ENCODE assay signal across 8 cellular contexts in the genomic region with DNA sequence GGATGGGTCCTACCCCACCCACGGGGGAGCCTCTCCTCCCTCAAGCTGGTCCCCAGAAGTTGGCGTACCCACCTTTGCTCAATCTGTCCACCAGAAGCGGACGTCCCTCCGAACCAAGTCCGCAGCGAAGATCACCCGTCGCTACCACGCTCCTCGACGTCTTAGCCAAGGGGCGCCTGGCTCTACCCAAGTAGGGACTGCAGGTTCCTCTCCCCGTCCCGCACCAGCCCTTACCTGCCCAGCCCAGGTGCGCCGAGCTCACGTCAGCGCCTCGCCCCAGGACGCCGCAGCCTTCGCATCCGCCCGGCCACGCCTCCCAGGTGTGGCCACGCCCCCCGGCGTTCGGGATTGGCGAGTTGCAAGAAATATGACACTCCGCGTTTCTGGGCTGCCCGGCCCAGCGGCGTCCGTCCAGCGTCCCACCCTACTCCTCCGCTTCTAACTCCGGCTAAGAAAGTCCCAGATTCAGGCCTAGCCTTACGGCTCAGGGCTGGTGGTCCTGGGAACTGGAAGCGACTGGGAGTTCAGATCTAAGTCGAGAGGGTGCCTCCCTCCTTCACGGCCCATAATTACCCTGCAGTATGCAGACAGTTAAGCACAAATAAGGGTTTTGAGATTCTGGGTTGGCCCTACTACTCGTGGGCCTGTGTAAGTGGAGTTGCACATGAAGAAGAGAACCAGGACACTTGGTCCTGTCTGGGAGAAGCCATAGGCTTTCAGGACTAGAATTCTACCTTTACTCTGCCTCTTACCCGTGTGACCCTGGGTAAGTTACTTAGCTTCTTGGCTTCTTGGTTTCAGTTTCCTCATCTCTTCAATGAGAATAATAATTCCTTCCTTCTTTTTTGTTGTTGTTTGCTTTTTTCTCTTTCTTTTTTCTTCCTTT. TPM values are rescaled to one million over a fixed set of nuclear protein-coding genes. Genes with fewer than 3 reads are reported as not detected.
DNase-seq lines count a peak whose midpoint lies in the region; ATAC-seq, FAIRE-seq and TF ChIP-seq lines count a peak whose summit lies in the region.

A gene (minus strand): TSS at position 268 of the 886 bp plus-strand sequence. CDS start 4,729 bp downstream, outside the sequence.

- peak; percentile 99 for TF ChIP-seq POLR2A in Peyer's patch (IDR thresholded peaks at IDR 0.05)
- TF ChIP-seq POLR2A in heart left ventricle (IDR thresholded peaks at IDR 0.05) = peak in 1 of 2 donors; percentile 18

- H3K36me3 ChIP-seq in A673 (ENCODE audit: insufficient read depth, low read length, poor library complexity, severe bottlenecking) (no peaks in the 10 kb centered on the region), Peyer's patch (no peaks in the 10 kb centered on the region), heart left ventricle (no peaks in the 10 kb centered on the region), psoas muscle (ENCODE audit: insufficient read depth in 1 of 2, low read depth in 1 of 2) (no peaks in the 10 kb centered on the region)

- DNase-seq in A673 (ENCODE audit: low spot score) = peak; percentile 86
- peak; percentile 54 for DNase-seq in GM19239 (ENCODE audit: insufficient read length, low spot score)
- DNase-seq in Peyer's patch = peak; percentile 82 to 97 (median 96)
- DNase-seq in activated naive CD8-positive, alpha-beta T cell treated with anti-CD3 and anti-CD28 coated beads, Interleukin-2, amount 50 U/mL, for 16 hours (ENCODE audit: low read depth, low spot score) = peak; percentile 25
- DNase-seq in heart left ventricle = peak; percentile 57 to 79 (median 76)
- DNase-seq in psoas muscle = peak; percentile 73 to 74
- no peak for DNase-seq in COR-L47 (lab: John Stamatoyannopoulos, UW)

- H3K4me3 ChIP-seq in A673 (ENCODE audit: low read depth, low read length, poor library complexity, severe bottlenecking) (peak within 1 kb of the TSS; percentile 36), Peyer's patch (peak within 1 kb of the TSS; percentile 39 to 73 (median 57)), heart left ventricle (peak within 1 kb of the TSS in 10 of 12 donors; percentile 3 to 57 (median 34)), psoas muscle (peak within 1 kb of the TSS; percentile 46)

- ATAC-seq in HG03442 (IDR thresholded peaks at IDR 0.05; ENCODE audit: unreplicated experiment) (peak; percentile 86), heart left ventricle (peak; percentile 12 to 73 (median 66)), psoas muscle (peak; percentile 28 to 67 (median 52))

- CTCF ChIA-PET in A673 (lab: Charles Lee) = interaction anchor here (0.6 kb wide), 1 partner anchor 37 kb away, joined by 3 read pairs; no protein-coding TSS in a partner anchor

- intact Hi-C loops in A673 (cut with micrococcal nuclease; ENCODE audit: unreplicated experiment) = no loop called here
- intact Hi-C loops in heart left ventricle (cut with DNase I) = no loop called here
- intact Hi-C loops in psoas muscle (cut with DNase I) = no loop called here

- H3K27me3 ChIP-seq in A673 (replicated peaks; ENCODE audit: insufficient read depth, low read depth, low read length, poor library complexity) (no peaks in the 10 kb centered on the region), Peyer's patch (no peaks in the 10 kb centered on the region), heart left ventricle (no peaks in the 10 kb centered on the region), psoas muscle (ENCODE audit: insufficient read depth in 3 of 3, low read length in 2 of 3) (peaks cover 0 to 21% (median 8%) of the 10 kb centered on the region in 3 donors)

- H3K27ac ChIP-seq in A673 (ENCODE audit: low read depth, low read length, poor library complexity, severe bottlenecking) (no peak within 1 kb of the TSS), Peyer's patch (peak within 1 kb of the TSS; percentile 39 to 91 (median 84)), heart left ventricle (peak within 1 kb of the TSS in 6 of 12 donors; percentile 11 to 64 (median 54)), psoas muscle (no peak within 1 kb of the TSS)

- H3K9me3 ChIP-seq in A673 (ENCODE audit: low read depth, low read length, poor library complexity, severe bottlenecking) (no peaks in the 10 kb centered on the region), Peyer's patch (no peaks in the 10 kb centered on the region), heart left ventricle (no peaks in the 10 kb centered on the region), psoas muscle (no peaks in the 10 kb centered on the region)

- peaks cover 7% of the 10 kb centered on the region for H3K4me1 ChIP-seq in A673 (ENCODE audit: insufficient read depth, low read length, poor library complexity, severe bottlenecking)
- peaks cover 0 to 11% (median 0%) of the 10 kb centered on the region in 4 donors for H3K4me1 ChIP-seq in Peyer's patch
- H3K4me1 ChIP-seq in heart left ventricle = peaks cover 0 to 44% (median 26%) of the 10 kb centered on the region in 12 donors
- no peaks in the 10 kb centered on the region for H3K4me1 ChIP-seq in psoas muscle

- POLR2A ChIA-PET in A673 (lab: Charles Lee; ENCODE audit: low non-redundant PET) = no interaction called here

- WGBS in heart left ventricle, 4 donors = 25 to 47% (median 37%) methylated on average over 41 to 46 of the region's 46 CpGs
- WGBS in psoas muscle, 3 donors = 7 to 10% (median 7%) methylated on average over 44 to 46 of the region's 46 CpGs

- TF ChIP-seq CTCF in A673 (conservative IDR thresholded peaks at IDR 0.05; ENCODE audit: low read depth, low read length) (no peak), Peyer's patch (IDR thresholded peaks at IDR 0.05) (no peak), heart left ventricle (IDR thresholded peaks at IDR 0.05) (no peak), psoas muscle (IDR thresholded peaks at IDR 0.05) (no peak)

- FAIRE-seq in GM19239 (lab: Jason Lieb, UNC) = peak; percentile 4

- BruUV-seq in A673 (replicated peaks; lab: Mats Ljungman, UMichigan) = no TSS peak

RNA-seq across cellular contexts. Expression of the gene that starts here (rescaled TPM):
- total RNA-seq in A673 (2021) = 0.17 and 0.28 TPM in 2 replicates
- 10 to 100 TPM in 3 of 4 donors, 1 to 10 TPM in 1; 9.9 to 66.4 (median 52.2) TPM for total RNA-seq in Peyer's patch
- 10 to 100 TPM; 28.6 to 99.4 (median 52.7) TPM for total RNA-seq in heart left ventricle
- 10 to 100 TPM in 1 of 2 donors, 1 to 10 TPM in 1; 1.5 to 22.0 TPM for polyA plus RNA-seq in heart left ventricle
- total RNA-seq in psoas muscle = 1 to 10 TPM in 2 of 4 donors, under 1 TPM in 1, not detected in 1; 0.32 to 5.1 (median 1.1) TPM
- polyA plus RNA-seq in psoas muscle = under 1 TPM; 0.26 to 0.42 (median 0.31) TPM

Comparison
In these comparisons a context has a peak if more than half of its experiments do, and no peak if none do; other contexts are left out.
1. Peak in DNase-seq and H3K4me3 ChIP-seq in A673; RNA of the gene not detected or under 1 TPM.
2. H3K27ac ChIP-seq: peak in Peyer's patch (4 of 4); none in A673 (single experiment) and psoas muscle (single experiment).
3. Peak in every context shown above with its lines, with median percentiles within 50 percentile points of each other: H3K4me3 ChIP-seq and ATAC-seq.